9 cellular contexts compared by ENCODE assay signal in genomic region chr11:118010738-118011461, GRCh38. TPM values are rescaled to one million over a fixed set of nuclear protein-coding genes. Genes with fewer than 3 reads are reported as not detected.
DNase-seq lines count a peak whose midpoint lies in the region; ATAC-seq and TF ChIP-seq lines count a peak whose summit lies in the region.
"Had no signal": no experiment of that assay in that cellular context is flagged by ENCODE, and none has a peak within 500 bp of the region (broad histone marks: within the 10 kb centered on the region; RNA-seq: fewer than 3 reads in every experiment).

No MANE protein-coding gene starts in this region.

- peak overlapping the region; percentile 21; the same call in 1 of the 2 replicates for H3K4me3 ChIP-seq in GM12865 (ENCODE audit: low read depth, low read length)

- intact Hi-C loops in activated T-helper 1 cell treated with anti-CD3 and anti-CD28 coated beads, Interleukin-12 subunit alpha, Interleukin-12 subunit beta, Interleukin-2, Interleukin-4 antibody, amounts not matched to agents 30 ng/mL and 10 ng/mL and 1 ng/mL, durations not matched to agents 14 hours and 24 hours and 36 hours (cut with micrococcal nuclease): no loop called here

- DNase-seq in GM12865 (ENCODE audit: low read depth): peak; percentile 92
- no peak for DNase-seq in NCI-H526 (lab: John Stamatoyannopoulos, UW)
- DNase-seq in activated T-helper 1 cell treated with anti-CD3 and anti-CD28 coated beads, Interleukin-12 subunit alpha, Interleukin-12 subunit beta, Interleukin-2, Interleukin-4 antibody, amounts not matched to agents 30 ng/mL and 10 ng/mL and 1 ng/mL, durations not matched to agents 14 hours and 24 hours and 36 hours (ENCODE audit: low spot score): no peak
- no peak for DNase-seq in superior temporal gyrus (ENCODE audit: extremely low spot score)

- peak; percentile 75 for ATAC-seq in GM21423 (IDR thresholded peaks at IDR 0.05; ENCODE audit: unreplicated experiment)
- ATAC-seq in esophagus mucosa: peak; percentile 55

- peak overlapping the region; percentile 21 to 88 (median 87) for H3K4me3 Mint-ChIP-seq in IgD-negative memory B cell
- H3K4me3 Mint-ChIP-seq in stimulated activated naive CD8-positive, alpha-beta T cell treated with anti-CD3 and anti-CD28 coated beads, Interleukin-15, Interleukin-2, amounts not matched to agents 100 ng/mL and 50 ng/mL, for 24 hours: no peak overlapping the region
- H3K4me3 Mint-ChIP-seq in activated T-helper 1 cell treated with anti-CD3 and anti-CD28 coated beads, Interleukin-12 subunit alpha, Interleukin-12 subunit beta, Interleukin-2, Interleukin-4 antibody, amounts not matched to agents 30 ng/mL and 10 ng/mL and 1 ng/mL, durations not matched to agents 14 hours and 24 hours and 36 hours: no peak overlapping the region
- H3K4me3 Mint-ChIP-seq: neural crest cell had no signal

- no peaks in the 10 kb centered on the region for H3K36me3 Mint-ChIP-seq in IgD-negative memory B cell
- H3K36me3 Mint-ChIP-seq in stimulated activated naive CD8-positive, alpha-beta T cell treated with anti-CD3 and anti-CD28 coated beads, Interleukin-15, Interleukin-2, amounts not matched to agents 100 ng/mL and 50 ng/mL, for 24 hours (ENCODE audit: low read depth): no peaks in the 10 kb centered on the region
- peaks cover 11% of the 10 kb centered on the region for H3K36me3 Mint-ChIP-seq in activated T-helper 1 cell treated with anti-CD3 and anti-CD28 coated beads, Interleukin-12 subunit alpha, Interleukin-12 subunit beta, Interleukin-2, Interleukin-4 antibody, amounts not matched to agents 30 ng/mL and 10 ng/mL and 1 ng/mL, durations not matched to agents 14 hours and 24 hours and 36 hours (ENCODE audit: low read depth)

- peaks cover 72 to 81% (median 75%) of the 10 kb centered on the region in 3 donors for H3K4me1 Mint-ChIP-seq in IgD-negative memory B cell
- peaks cover 99% of the 10 kb centered on the region for H3K4me1 Mint-ChIP-seq in stimulated activated naive CD8-positive, alpha-beta T cell treated with anti-CD3 and anti-CD28 coated beads, Interleukin-15, Interleukin-2, amounts not matched to agents 100 ng/mL and 50 ng/mL, for 24 hours (ENCODE audit: low read depth)
- peaks cover 86% of the 10 kb centered on the region for H3K4me1 Mint-ChIP-seq in activated T-helper 1 cell treated with anti-CD3 and anti-CD28 coated beads, Interleukin-12 subunit alpha, Interleukin-12 subunit beta, Interleukin-2, Interleukin-4 antibody, amounts not matched to agents 30 ng/mL and 10 ng/mL and 1 ng/mL, durations not matched to agents 14 hours and 24 hours and 36 hours (ENCODE audit: low read depth)
- H3K4me1 Mint-ChIP-seq: neural crest cell had no signal

- no peaks in the 10 kb centered on the region for H3K9me3 Mint-ChIP-seq in IgD-negative memory B cell
- peaks cover 4% of the 10 kb centered on the region for H3K9me3 Mint-ChIP-seq in stimulated activated naive CD8-positive, alpha-beta T cell treated with anti-CD3 and anti-CD28 coated beads, Interleukin-15, Interleukin-2, amounts not matched to agents 100 ng/mL and 50 ng/mL, for 24 hours
- peaks cover 12% of the 10 kb centered on the region for H3K9me3 Mint-ChIP-seq in activated T-helper 1 cell treated with anti-CD3 and anti-CD28 coated beads, Interleukin-12 subunit alpha, Interleukin-12 subunit beta, Interleukin-2, Interleukin-4 antibody, amounts not matched to agents 30 ng/mL and 10 ng/mL and 1 ng/mL, durations not matched to agents 14 hours and 24 hours and 36 hours

- no peaks in the 10 kb centered on the region for H3K27me3 Mint-ChIP-seq in IgD-negative memory B cell
- H3K27me3 Mint-ChIP-seq in stimulated activated naive CD8-positive, alpha-beta T cell treated with anti-CD3 and anti-CD28 coated beads, Interleukin-15, Interleukin-2, amounts not matched to agents 100 ng/mL and 50 ng/mL, for 24 hours: no peaks in the 10 kb centered on the region
- no peaks in the 10 kb centered on the region for H3K27me3 Mint-ChIP-seq in activated T-helper 1 cell treated with anti-CD3 and anti-CD28 coated beads, Interleukin-12 subunit alpha, Interleukin-12 subunit beta, Interleukin-2, Interleukin-4 antibody, amounts not matched to agents 30 ng/mL and 10 ng/mL and 1 ng/mL, durations not matched to agents 14 hours and 24 hours and 36 hours (ENCODE audit: insufficient read depth)

- no peak for TF ChIP-seq CTCF in GM12865 (IDR thresholded peaks at IDR 0.05; ENCODE audit: insufficient read depth, low read depth, low read length, missing control alignments)

- H3K27ac Mint-ChIP-seq in IgD-negative memory B cell: peak overlapping the region; percentile 99 to 100 (median 100)
- H3K27ac Mint-ChIP-seq in stimulated activated naive CD8-positive, alpha-beta T cell treated with anti-CD3 and anti-CD28 coated beads, Interleukin-15, Interleukin-2, amounts not matched to agents 100 ng/mL and 50 ng/mL, for 24 hours: peak overlapping the region; percentile 69
- no peak overlapping the region for H3K27ac Mint-ChIP-seq in activated T-helper 1 cell treated with anti-CD3 and anti-CD28 coated beads, Interleukin-12 subunit alpha, Interleukin-12 subunit beta, Interleukin-2, Interleukin-4 antibody, amounts not matched to agents 30 ng/mL and 10 ng/mL and 1 ng/mL, durations not matched to agents 14 hours and 24 hours and 36 hours

RNA-seq across cellular contexts. Expression of gene IL10RA, which starts 24.7 kb away (rescaled TPM):
- 97.1 TPM for polyA plus RNA-seq in IgD-negative memory B cell
- 3.8 TPM for total RNA-seq in esophagus mucosa
- total RNA-seq in activated T-helper 1 cell treated with anti-CD3 and anti-CD28 coated beads, Interleukin-12 subunit alpha, Interleukin-12 subunit beta, Interleukin-2, Interleukin-4 antibody, amounts not matched to agents 30 ng/mL and 10 ng/mL and 1 ng/mL, durations not matched to agents 14 hours and 24 hours and 36 hours: 87.8 and 88.3 TPM in 2 replicates

Comparison
In these comparisons a context has a peak if more than half of its experiments do, and no peak if none do; other contexts are left out.
1. H3K4me3 Mint-ChIP-seq: peak in IgD-negative memory B cell (4 of 4); none in stimulated activated naive CD8-positive, alpha-beta T cell treated with anti-CD3 and anti-CD28 coated beads, Interleukin-15, Interleukin-2, amounts not matched to agents 100 ng/mL and 50 ng/mL, for 24 hours (single experiment) and activated T-helper 1 cell treated with anti-CD3 and anti-CD28 coated beads, Interleukin-12 subunit alpha, Interleukin-12 subunit beta, Interleukin-2, Interleukin-4 antibody, amounts not matched to agents 30 ng/mL and 10 ng/mL and 1 ng/mL, durations not matched to agents 14 hours and 24 hours and 36 hours (single experiment).
2. RNA of gene IL10RA, which starts 24.7 kb away (total RNA-seq): 87.8 to 88.3 TPM in activated T-helper 1 cell treated with anti-CD3 and anti-CD28 coated beads, Interleukin-12 subunit alpha, Interleukin-12 subunit beta, Interleukin-2, Interleukin-4 antibody, amounts not matched to agents 30 ng/mL and 10 ng/mL and 1 ng/mL, durations not matched to agents 14 hours and 24 hours and 36 hours; 3.8 TPM in esophagus mucosa (single experiment); every median in the first group is over 10 times any median in the second.